8 cellular contexts compared by ENCODE assay signal in the genomic region with DNA sequence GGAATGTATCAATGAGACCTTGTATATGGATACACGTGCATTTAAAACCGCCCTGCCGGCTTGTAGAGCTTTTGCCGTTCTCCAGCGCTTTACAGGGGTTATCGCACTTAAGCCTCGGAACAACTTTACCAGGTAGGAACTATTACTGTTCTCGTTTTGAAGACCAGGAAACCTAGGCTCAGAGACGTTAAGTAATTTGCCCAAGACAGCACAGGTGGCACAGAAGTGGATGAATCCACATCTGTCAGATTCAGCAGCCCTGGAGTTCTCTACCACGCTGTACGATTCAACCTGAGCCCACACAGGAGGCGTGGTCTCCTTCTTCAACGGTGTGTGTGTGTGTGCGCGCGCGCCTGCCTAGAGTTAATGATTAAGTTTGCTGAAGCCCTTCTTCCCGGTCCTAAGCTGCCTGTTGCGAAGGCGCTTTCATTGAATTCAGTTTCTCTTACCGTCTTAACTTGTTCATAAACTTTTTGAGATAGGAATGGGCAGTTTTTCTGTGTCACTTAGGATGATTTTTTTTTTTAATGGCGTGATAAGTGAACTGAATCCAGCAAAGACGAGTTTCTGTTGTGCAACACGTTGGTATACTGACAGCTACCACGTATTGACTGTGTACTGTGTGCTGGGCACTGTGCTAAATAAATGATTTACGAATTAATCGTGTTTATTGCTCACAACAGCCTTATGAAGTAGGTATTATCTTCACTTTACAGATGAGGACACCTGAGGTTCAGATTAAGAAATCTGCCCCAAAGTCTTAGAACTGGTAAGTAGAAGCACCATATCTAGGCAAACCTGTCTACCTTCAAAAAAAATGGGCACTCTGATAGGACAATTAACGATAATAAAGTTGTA.
DNase-seq lines count a peak whose midpoint lies in the region; ATAC-seq and TF ChIP-seq lines count a peak whose summit lies in the region.

No MANE protein-coding gene starts in this region.

- H3K9me3 ChIP-seq in DND-41 (ENCODE audit: insufficient read depth, low read length, severe bottlenecking) (no peaks in the 10 kb centered on the region), Peyer's patch (no peaks in the 10 kb centered on the region), neutrophil (no peaks in the 10 kb centered on the region), thyroid gland (no peaks in the 10 kb centered on the region)

- TF ChIP-seq POLR2A in Peyer's patch (IDR thresholded peaks at IDR 0.05) (peak; percentile 14 to 46), thyroid gland (IDR thresholded peaks at IDR 0.05) (no peak)

- TF ChIP-seq CTCF in DND-41 (IDR thresholded peaks at IDR 0.05; ENCODE audit: borderline replicate concordance, extremely low read depth, low read length, poor library complexity, severe bottlenecking) (peak; percentile 2), Peyer's patch (IDR thresholded peaks at IDR 0.05) (peak in 1 of 6 experiments; percentile 13), fibroblast of the aortic adventitia (IDR thresholded peaks at IDR 0.05; ENCODE audit: insufficient read depth, low read length) (no peak), neutrophil (IDR thresholded peaks at IDR 0.05) (no peak), thyroid gland (IDR thresholded peaks at IDR 0.05) (no peak)

- peaks cover 37% of the 10 kb centered on the region for H4K20me1 ChIP-seq in DND-41 (ENCODE audit: insufficient read depth, low read length)

- H3K4me3 ChIP-seq in DND-41 (ENCODE audit: low read depth in 1 of 2, low read length in 2 of 2) (peak overlapping the region; percentile 58 to 59), Peyer's patch (peak overlapping the region; percentile 81 to 93 (median 83)), fibroblast of the aortic adventitia (ENCODE audit: low read depth, low read length) (peak overlapping the region; percentile 84), neutrophil (ENCODE audit: low read depth in 1 of 2, low read length in 1 of 2) (peak overlapping the region; percentile 80 to 84), thyroid gland (replicated peaks in 1 of 3) (peak overlapping the region; percentile 11 to 69 (median 39))

- H3K27ac ChIP-seq in DND-41 (ENCODE audit: low read length) (peak overlapping the region; percentile 95), Peyer's patch (peak overlapping the region; percentile 81 to 96 (median 90)), neutrophil (peak overlapping the region; percentile 80), thyroid gland (peak overlapping the region in 2 of 3 donors; percentile 71 to 80)

- H3K36me3 ChIP-seq in DND-41 (ENCODE audit: insufficient read depth, low read length) (peaks cover 28% of the 10 kb centered on the region), Peyer's patch (no peaks in the 10 kb centered on the region), neutrophil (no peaks in the 10 kb centered on the region), thyroid gland (no peaks in the 10 kb centered on the region)

- peak; percentile 72 for ATAC-seq in DND-41 (ENCODE audit: insufficient read depth, low read depth)
- peak; percentile 57 for ATAC-seq in GM21737 (IDR thresholded peaks at IDR 0.05; ENCODE audit: unreplicated experiment)

- peaks cover 97% of the 10 kb centered on the region for H3K79me2 ChIP-seq in DND-41 (ENCODE audit: insufficient read depth, low read length)

- peak overlapping the region; percentile 46 for H2AFZ ChIP-seq in DND-41 (ENCODE audit: low read depth, low read length)

- DNase-seq in DND-41 (peak; percentile 87), KG1 (lab: John Stamatoyannopoulos, UW) (peak; percentile 86), Peyer's patch (peak; percentile 90 to 95 (median 90)), activated T-helper 1 cell treated with Interleukin-2 at 50 U/mL for 16 hours (ENCODE audit: low read depth) (peak; percentile 52), fibroblast of the aortic adventitia (ENCODE audit: low read depth) (peak; percentile 67), thyroid gland (peak; percentile 80 to 81)

- intact Hi-C loops in thyroid gland (cut with DNase I), result loop anchor here (5.0 to 10.0 kb wide), 2 partner anchors 45 to 88 kb away; a partner anchor contains a TSS

- H3K4me2 ChIP-seq in DND-41 (ENCODE audit: insufficient read depth, low read length), result peak overlapping the region; percentile 83

- 4% methylated on average over 28 of the region's 28 CpGs for WGBS in thyroid gland, 2 donors

- H3K4me1 ChIP-seq in DND-41 (ENCODE audit: insufficient read depth, low read length), result peaks cover 55% of the 10 kb centered on the region
- H3K4me1 ChIP-seq in Peyer's patch, result peaks cover 0 to 15% (median 0%) of the 10 kb centered on the region in 4 donors
- H3K4me1 ChIP-seq in neutrophil (ENCODE audit: control insufficient read depth in 1 of 2, insufficient read depth in 1 of 2, low read depth in 1 of 2, low read length in 1 of 2), result peaks cover 67% of the 10 kb centered on the region in 2 experiments
- H3K4me1 ChIP-seq in thyroid gland, result peaks cover 0 to 15% of the 10 kb centered on the region in 2 donors

- peak overlapping the region; percentile 76 for H3K9ac ChIP-seq in DND-41 (ENCODE audit: low read depth, low read length)

- H3K27me3 ChIP-seq in DND-41 (ENCODE audit: insufficient read depth, low read length, poor library complexity), result no peaks in the 10 kb centered on the region
- no peaks in the 10 kb centered on the region for H3K27me3 ChIP-seq in Peyer's patch
- H3K27me3 ChIP-seq in neutrophil, result no peaks in the 10 kb centered on the region
- no peaks in the 10 kb centered on the region for H3K27me3 ChIP-seq in thyroid gland

Comparison
In these comparisons a context has a peak if more than half of its experiments do, and no peak if none do; other contexts are left out.
1. Peak in every context shown above with its lines: DNase-seq, ATAC-seq, H3K4me3 ChIP-seq and H3K27ac ChIP-seq.
2. POLR2A ChIP-seq: peak in Peyer's patch (2 of 2); none in thyroid gland (0 of 2).